In the genomic region with DNA sequence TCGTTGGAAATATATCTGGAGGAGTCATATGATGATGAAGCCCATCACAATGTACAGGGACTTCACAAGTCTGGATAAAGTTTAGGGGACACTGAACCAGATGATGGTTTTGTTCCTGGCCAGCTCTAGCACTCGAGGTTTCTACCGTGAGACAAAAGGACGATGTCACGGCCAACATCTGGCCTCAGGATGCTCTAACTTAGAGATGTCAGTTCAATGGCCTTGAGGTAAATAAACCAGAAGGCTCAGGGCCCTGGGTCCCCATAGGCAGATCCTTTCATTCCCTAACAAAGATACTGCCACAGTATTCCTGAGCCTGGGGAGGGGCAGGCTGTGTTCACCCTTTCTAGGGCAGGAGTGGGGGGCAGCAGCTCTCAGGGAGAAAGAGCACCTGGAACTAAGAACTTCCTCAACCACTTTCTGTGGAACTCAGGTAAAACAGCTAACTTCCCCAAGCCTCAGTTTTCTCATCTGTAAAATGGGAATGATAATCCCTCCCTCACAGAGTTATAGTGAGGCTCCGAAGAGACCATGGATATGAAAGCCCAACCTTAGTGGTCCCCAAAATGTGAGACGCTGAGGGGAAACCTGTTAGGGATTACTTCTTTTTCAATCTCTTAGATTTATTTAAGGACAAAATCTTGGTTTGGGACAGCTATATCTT, we compare ENCODE assay signal across 1 cellular context.
A peak's percentile ranks its signal among the peaks of the same experiment; 100 is the strongest.
TF ChIP-seq lines count a peak whose summit lies in the region.

No MANE protein-coding gene starts in this region.

TF ChIP-seq in K562, 482 proteins besides CTCF, POLR2A, EP300 and RAD21:
- TF ChIP-seq ZBTB17 (CRISPR knock-in tag; IDR thresholded peaks at IDR 0.05), result no peak
- TF ChIP-seq HMGN3 (IDR thresholded peaks at IDR 0.05; ENCODE audit: borderline replicate concordance, extremely low read depth, insufficient read length, low read depth, low read length), result no peak
- TF ChIP-seq ZEB2 (IDR thresholded peaks at IDR 0.05), result no peak
- no peak for TF ChIP-seq ZC3H11A (IDR thresholded peaks at IDR 0.05; ENCODE audit: low read depth, low read length)
- no peak for TF ChIP-seq ZNF280B (CRISPR knock-in tag; IDR thresholded peaks at IDR 0.05)
- TF ChIP-seq PCBP1 (IDR thresholded peaks at IDR 0.05; ENCODE audit: low read depth, low read length, poor library complexity, severe bottlenecking), result no peak
- TF ChIP-seq HINFP (tag; conservative IDR thresholded peaks at IDR 0.05; ENCODE audit: low read depth), result no peak
- TF ChIP-seq, protein P1, sequence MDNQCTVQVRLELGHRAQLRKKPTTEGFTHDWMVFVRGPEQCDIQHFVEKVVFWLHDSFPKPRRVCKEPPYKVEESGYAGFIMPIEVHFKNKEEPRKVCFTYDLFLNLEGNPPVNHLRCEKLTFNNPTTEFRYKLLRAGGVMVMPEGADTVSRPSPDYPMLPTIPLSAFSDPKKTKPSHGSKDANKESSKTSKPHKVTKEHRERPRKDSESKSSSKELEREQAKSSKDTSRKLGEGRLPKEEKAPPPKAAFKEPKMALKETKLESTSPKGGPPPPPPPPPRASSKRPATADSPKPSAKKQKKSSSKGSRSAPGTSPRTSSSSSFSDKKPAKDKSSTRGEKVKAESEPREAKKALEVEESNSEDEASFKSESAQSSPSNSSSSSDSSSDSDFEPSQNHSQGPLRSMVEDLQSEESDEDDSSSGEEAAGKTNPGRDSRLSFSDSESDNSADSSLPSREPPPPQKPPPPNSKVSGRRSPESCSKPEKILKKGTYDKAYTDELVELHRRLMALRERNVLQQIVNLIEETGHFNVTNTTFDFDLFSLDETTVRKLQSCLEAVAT (IDR thresholded peaks at IDR 0.05), result no peak
- TF ChIP-seq CTBP1 (IDR thresholded peaks at IDR 0.05; ENCODE audit: borderline replicate concordance), result no peak
- TF ChIP-seq ZBTB8A (IDR thresholded peaks at IDR 0.05; ENCODE audit: partially characterized antibody), result no peak
- no peak for TF ChIP-seq MCM3 (IDR thresholded peaks at IDR 0.05)
- no peak for TF ChIP-seq MEF2D (tag; conservative IDR thresholded peaks at IDR 0.05; ENCODE audit: low read depth)
- peak; percentile 65; the same call in 1 of the 2 replicates for TF ChIP-seq BCOR (IDR thresholded peaks at IDR 0.05)
- TF ChIP-seq ZBTB5 (IDR thresholded peaks at IDR 0.05), result no peak
- TF ChIP-seq CBX2 (IDR thresholded peaks at IDR 0.05; ENCODE audit: insufficient read depth, low read length, poor library complexity, severe bottlenecking), result no peak
- TF ChIP-seq SIRT6 (IDR thresholded peaks at IDR 0.05; ENCODE audit: low read depth, low read length), result no peak
- peak; percentile 68 for TF ChIP-seq RBM25 (IDR thresholded peaks at IDR 0.05; ENCODE audit: low read depth, low read length, severe bottlenecking)
- TF ChIP-seq PCBP2 (IDR thresholded peaks at IDR 0.05; ENCODE audit: low read depth, low read length, poor library complexity, severe bottlenecking), result no peak
- no peak for TF ChIP-seq ZNF197 (CRISPR knock-in tag; IDR thresholded peaks at IDR 0.05; ENCODE audit: low read depth)
- TF ChIP-seq EGR1 (conservative IDR thresholded peaks at IDR 0.05), result no peak
- 0 out of 2 replicates have a peak, but pooled peaks have one; percentile 50 for TF ChIP-seq ADNP (tag; IDR thresholded peaks at IDR 0.05)
- TF ChIP-seq EHMT2 (IDR thresholded peaks at IDR 0.05), result no peak
- TF ChIP-seq, protein P2, sequence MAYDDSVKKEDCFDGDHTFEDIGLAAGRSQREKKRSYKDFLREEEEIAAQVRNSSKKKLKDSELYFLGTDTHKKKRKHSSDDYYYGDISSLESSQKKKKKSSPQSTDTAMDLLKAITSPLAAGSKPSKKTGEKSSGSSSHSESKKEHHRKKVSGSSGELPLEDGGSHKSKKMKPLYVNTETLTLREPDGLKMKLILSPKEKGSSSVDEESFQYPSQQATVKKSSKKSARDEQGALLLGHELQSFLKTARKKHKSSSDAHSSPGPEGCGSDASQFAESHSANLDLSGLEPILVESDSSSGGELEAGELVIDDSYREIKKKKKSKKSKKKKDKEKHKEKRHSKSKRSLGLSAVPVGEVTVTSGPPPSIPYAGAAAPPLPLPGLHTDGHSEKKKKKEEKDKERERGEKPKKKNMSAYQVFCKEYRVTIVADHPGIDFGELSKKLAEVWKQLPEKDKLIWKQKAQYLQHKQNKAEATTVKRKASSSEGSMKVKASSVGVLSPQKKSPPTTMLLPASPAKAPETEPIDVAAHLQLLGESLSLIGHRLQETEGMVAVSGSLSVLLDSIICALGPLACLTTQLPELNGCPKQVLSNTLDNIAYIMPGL (CRISPR knock-in tag; IDR thresholded peaks at IDR 0.05), result no peak
- TF ChIP-seq ZNF79 (CRISPR knock-in tag; IDR thresholded peaks at IDR 0.05; ENCODE audit: low read depth), result no peak
- no peak for TF ChIP-seq DMBX1 (CRISPR knock-in tag; IDR thresholded peaks at IDR 0.05; ENCODE audit: borderline replicate concordance)
- no peak for TF ChIP-seq ZNF717 (CRISPR knock-in tag; IDR thresholded peaks at IDR 0.05)
- no peak for TF ChIP-seq TSC22D4 (tag; IDR thresholded peaks at IDR 0.05)
- 0 out of 4 replicates have a peak, but pooled peaks of 1 of the 2 experiments have one; percentile 23 for TF ChIP-seq KDM1A (IDR thresholded peaks at IDR 0.05)
